11 cellular contexts compared by ENCODE assay signal in the genomic region with DNA sequence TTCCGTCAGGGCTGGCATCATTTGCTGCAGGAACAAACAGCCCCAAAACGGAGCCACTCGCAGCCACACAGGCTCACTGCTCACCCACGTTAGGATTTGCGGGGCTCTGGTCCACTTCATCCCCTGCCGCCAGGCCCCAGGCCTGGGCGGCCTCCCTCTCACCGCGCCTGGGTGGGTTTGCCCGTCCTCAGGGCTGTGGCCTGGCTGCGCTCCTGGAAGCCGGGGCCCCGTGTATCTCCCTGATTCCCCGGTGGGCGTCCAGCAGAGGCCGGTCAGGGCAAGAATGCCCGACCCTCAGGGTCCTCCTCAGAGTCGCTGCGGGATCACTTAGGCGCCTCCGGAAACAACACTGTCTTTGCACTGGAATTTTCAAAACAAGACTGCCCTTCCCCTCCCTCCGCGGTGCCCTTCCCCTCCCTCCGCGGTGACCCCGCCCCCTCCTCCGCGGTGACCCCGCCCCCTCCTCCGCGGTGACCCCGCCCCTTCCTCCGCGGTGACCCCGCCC. TPM values are rescaled to one million over a fixed set of nuclear protein-coding genes. Genes with fewer than 3 reads are reported as not detected.
DNase-seq lines count a peak whose midpoint lies in the region; ATAC-seq and TF ChIP-seq lines count a peak whose summit lies in the region.
"Had no signal": no experiment of that assay in that cellular context is flagged by ENCODE, and none has a peak within 500 bp of the region (broad histone marks: within the 10 kb centered on the region; RNA-seq: fewer than 3 reads in every experiment).

No MANE protein-coding gene starts in this region.

- no peaks in the 10 kb centered on the region for H3K27me3 ChIP-seq in CD4-positive, alpha-beta T cell (ENCODE audit: control insufficient read depth, insufficient read depth, low read length)
- H3K27me3 ChIP-seq in right lobe of liver = no peaks in the 10 kb centered on the region

- ATAC-seq in CD4-positive, alpha-beta T cell (ENCODE audit: poor library complexity) = peak; percentile 22
- ATAC-seq in right lobe of liver (no peak), GM18867 (IDR thresholded peaks at IDR 0.05; ENCODE audit: unreplicated experiment) (no peak), HG03565 (IDR thresholded peaks at IDR 0.05; ENCODE audit: unreplicated experiment) (no peak)
- ATAC-seq: heart right ventricle had no signal

- DNase-seq in CD4-positive, alpha-beta T cell = peak in 5 of 10 experiments; percentile 22 to 49 (median 36)
- DNase-seq in activated T-cell treated with anti-CD3 and anti-CD28 coated beads, Interleukin-2, amount 50 U/mL, for 48 hours = peak; percentile 32 to 39
- DNase-seq in right lobe of liver (peak in 2 of 3 donors; percentile 17 to 55), COR-L47 (lab: John Stamatoyannopoulos, UW) (no peak), DMS153 treated with DMSO at 0.1 percent for 48 hours (lab: John Stamatoyannopoulos, UW; ENCODE audit: unreplicated experiment) (no peak)
- DNase-seq: heart right ventricle, NCI-H2029 had no signal

- no peak overlapping the region for H3K27ac Mint-ChIP-seq in CD4-positive, alpha-beta T cell
- H3K27ac Mint-ChIP-seq: type B pancreatic cell had no signal

- POLR2A ChIA-PET in CD4-positive, alpha-beta T cell (lab: Charles Lee) = no interaction called here
- POLR2A ChIA-PET in HEK293 (lab: Yijun Ruan, JAX) = no interaction called here

- no CpG with 5 or more reads among the region's 35 CpGs for WGBS in right lobe of liver (ENCODE audit: insufficient coverage, low coverage, low lambda C conversion rate, missing lambda C conversion rate)

- H3K36me3 ChIP-seq in HEK293 (ENCODE audit: control insufficient read depth in 2 of 2, insufficient read depth in 1 of 2, low read length in 2 of 2) = no peaks in the 10 kb centered on the region
- no peaks in the 10 kb centered on the region for H3K36me3 ChIP-seq in right lobe of liver
- H3K36me3 ChIP-seq: heart right ventricle had no signal

- no peak for TF ChIP-seq CTCF in CD4-positive, alpha-beta T cell (IDR thresholded peaks at IDR 0.05)
- TF ChIP-seq CTCF in HEK293 (tag by site-specific recombination; IDR thresholded peaks at IDR 0.05) (no peak), right lobe of liver (IDR thresholded peaks at IDR 0.05) (no peak)

- H3K4me1 Mint-ChIP-seq in CD4-positive, alpha-beta T cell (ENCODE audit: low read depth) = peaks cover 53% of the 10 kb centered on the region

- H3K4me3 ChIP-seq in HEK293 (ENCODE audit: low read depth, low read length) = no peak overlapping the region
- no peak overlapping the region for H3K4me3 ChIP-seq in right lobe of liver

- H3K27me3 Mint-ChIP-seq in CD4-positive, alpha-beta T cell = no peaks in the 10 kb centered on the region

- H3K9me3 Mint-ChIP-seq in CD4-positive, alpha-beta T cell = peaks cover 2% of the 10 kb centered on the region
- H3K9me3 Mint-ChIP-seq: type B pancreatic cell had no signal

- intact Hi-C loops in CD4-positive, alpha-beta T cell (cut with DNase I, micrococcal nuclease) = no loop called here
- intact Hi-C loops in right lobe of liver (cut with DNase I) = no loop called here

- peaks cover 13% of the 10 kb centered on the region for H3K36me3 Mint-ChIP-seq in CD4-positive, alpha-beta T cell (ENCODE audit: low read depth)
- H3K36me3 Mint-ChIP-seq: type B pancreatic cell had no signal

- CTCF ChIA-PET in CD4-positive, alpha-beta T cell (lab: Charles Lee) = no interaction called here
- CTCF ChIA-PET in HEK293 (lab: Yijun Ruan, JAX) = no interaction called here

- TF ChIP-seq POLR2A in right lobe of liver (IDR thresholded peaks at IDR 0.05) = no peak

- H3K27ac ChIP-seq in CD4-positive, alpha-beta T cell (ENCODE audit: low read depth, low read length) = no peak overlapping the region
- H3K27ac ChIP-seq in HEK293 (ENCODE audit: extremely low read depth, low read depth, low read length) (no peak overlapping the region), right lobe of liver (no peak overlapping the region)
- H3K27ac ChIP-seq: heart right ventricle had no signal

- H3K4me3 Mint-ChIP-seq in CD4-positive, alpha-beta T cell = peak overlapping the region; percentile 80
- H3K4me3 Mint-ChIP-seq: type B pancreatic cell had no signal

- H3K9me3 ChIP-seq in CD4-positive, alpha-beta T cell (ENCODE audit: control insufficient read depth, low read length) = no peaks in the 10 kb centered on the region
- H3K9me3 ChIP-seq in HEK293 (ENCODE audit: control insufficient read depth, insufficient read depth, low read depth, low read length) = no peaks in the 10 kb centered on the region
- H3K9me3 ChIP-seq in right lobe of liver = no peaks in the 10 kb centered on the region
- H3K9me3 ChIP-seq: heart right ventricle had no signal

- no peaks in the 10 kb centered on the region for H3K4me1 ChIP-seq in HEK293 (ENCODE audit: control insufficient read depth, insufficient read depth, low read length)
- no peaks in the 10 kb centered on the region for H3K4me1 ChIP-seq in right lobe of liver

TF ChIP-seq in HEK293, 187 proteins besides CTCF, POLR2A, EP300 and RAD21:
- TF ChIP-seq ZNF629 (tag by site-specific recombination; IDR thresholded peaks at IDR 0.05) (no peak), ZNF10 (tag by site-specific recombination; IDR thresholded peaks at IDR 0.05) (no peak), ZNF514 (tag by site-specific recombination; IDR thresholded peaks at IDR 0.05) (no peak), KLF8 (tag by site-specific recombination; IDR thresholded peaks at IDR 0.05) (0 out of 2 replicates have a peak, but pooled peaks have one; percentile 16)
- TF ChIP-seq, protein P1, sequence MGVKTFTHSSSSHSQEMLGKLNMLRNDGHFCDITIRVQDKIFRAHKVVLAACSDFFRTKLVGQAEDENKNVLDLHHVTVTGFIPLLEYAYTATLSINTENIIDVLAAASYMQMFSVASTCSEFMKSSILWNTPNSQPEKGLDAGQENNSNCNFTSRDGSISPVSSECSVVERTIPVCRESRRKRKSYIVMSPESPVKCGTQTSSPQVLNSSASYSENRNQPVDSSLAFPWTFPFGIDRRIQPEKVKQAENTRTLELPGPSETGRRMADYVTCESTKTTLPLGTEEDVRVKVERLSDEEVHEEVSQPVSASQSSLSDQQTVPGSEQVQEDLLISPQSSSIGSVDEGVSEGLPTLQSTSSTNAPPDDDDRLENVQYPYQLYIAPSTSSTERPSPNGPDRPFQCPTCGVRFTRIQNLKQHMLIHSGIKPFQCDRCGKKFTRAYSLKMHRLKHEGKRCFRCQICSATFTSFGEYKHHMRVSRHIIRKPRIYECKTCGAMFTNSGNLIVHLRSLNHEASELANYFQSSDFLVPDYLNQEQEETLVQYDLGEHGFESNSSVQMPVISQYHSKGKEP (tag by site-specific recombination; IDR thresholded peaks at IDR 0.05) = no peak

RNA-seq across cellular contexts. Expression of a gene that starts 15.7 kb away (rescaled TPM):
- total RNA-seq in CD4-positive, alpha-beta T cell = 10 to 100 TPM; 75.8 to 80.7 TPM
- 10 to 100 TPM; 16.2 to 27.6 (median 23.3) TPM for total RNA-seq in right lobe of liver

Comparison
In these comparisons a context has a peak if more than half of its experiments do, and no peak if none do; other contexts are left out.
1. DNase-seq: peak in activated T-cell treated with anti-CD3 and anti-CD28 coated beads, Interleukin-2, amount 50 U/mL, for 48 hours (2 of 2) and right lobe of liver (2 of 3); none in COR-L47 (single experiment) and DMS153 treated with DMSO at 0.1 percent for 48 hours (single experiment).